Comparison of ENCODE assay signal across 1 cellular context in genomic region chr21:45454081-45454923, GRCh38.
TF ChIP-seq lines count a peak whose summit lies in the region.

No MANE protein-coding gene starts in this region.

TF ChIP-seq in K562, 482 proteins besides CTCF, POLR2A, EP300 and RAD21:
- TF ChIP-seq FOXO4 (CRISPR knock-in tag; IDR thresholded peaks at IDR 0.05), result no peak
- TF ChIP-seq RHOXF2B (CRISPR knock-in tag; conservative IDR thresholded peaks at IDR 0.05), result no peak
- TF ChIP-seq CEBPG (CRISPR knock-in tag; IDR thresholded peaks at IDR 0.05), result 0 out of 2 replicates have a peak, but pooled peaks have one; percentile 13
- TF ChIP-seq CEBPG (tag; conservative IDR thresholded peaks at IDR 0.05 in 1 of 2, IDR thresholded peaks at IDR 0.05 in 1 of 2), result no peak
- no peak for TF ChIP-seq PHF20 (IDR thresholded peaks at IDR 0.05; ENCODE audit: partially characterized antibody)
- no peak for TF ChIP-seq ZKSCAN1 (IDR thresholded peaks at IDR 0.05; ENCODE audit: low read depth, low read length)
- no peak for TF ChIP-seq KAT2B (IDR thresholded peaks at IDR 0.05; ENCODE audit: low read depth, low read length)
- no peak for TF ChIP-seq ZNF444 (CRISPR knock-in tag; IDR thresholded peaks at IDR 0.05)
- TF ChIP-seq ZKSCAN3 (CRISPR knock-in tag; IDR thresholded peaks at IDR 0.05), result no peak
- TF ChIP-seq, protein P1, sequence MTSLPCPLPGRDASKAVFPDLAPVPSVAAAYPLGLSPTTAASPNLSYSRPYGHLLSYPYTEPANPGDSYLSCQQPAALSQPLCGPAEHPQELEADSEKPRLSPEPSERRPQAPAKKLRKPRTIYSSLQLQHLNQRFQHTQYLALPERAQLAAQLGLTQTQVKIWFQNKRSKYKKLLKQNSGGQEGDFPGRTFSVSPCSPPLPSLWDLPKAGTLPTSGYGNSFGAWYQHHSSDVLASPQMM (CRISPR knock-in tag; IDR thresholded peaks at IDR 0.05), result no peak
- no peak for TF ChIP-seq ZNF311 (CRISPR knock-in tag; IDR thresholded peaks at IDR 0.05)
- TF ChIP-seq SRSF1 (IDR thresholded peaks at IDR 0.05; ENCODE audit: low read depth, low read length), result no peak
- TF ChIP-seq HDGF (IDR thresholded peaks at IDR 0.05), result no peak
- no peak for TF ChIP-seq VEZF1 (CRISPR knock-in tag; IDR thresholded peaks at IDR 0.05)
- no peak for TF ChIP-seq LARP7 (IDR thresholded peaks at IDR 0.05)
- peak; percentile 82 for TF ChIP-seq ADNP (tag; IDR thresholded peaks at IDR 0.05)
- TF ChIP-seq, protein P2, sequence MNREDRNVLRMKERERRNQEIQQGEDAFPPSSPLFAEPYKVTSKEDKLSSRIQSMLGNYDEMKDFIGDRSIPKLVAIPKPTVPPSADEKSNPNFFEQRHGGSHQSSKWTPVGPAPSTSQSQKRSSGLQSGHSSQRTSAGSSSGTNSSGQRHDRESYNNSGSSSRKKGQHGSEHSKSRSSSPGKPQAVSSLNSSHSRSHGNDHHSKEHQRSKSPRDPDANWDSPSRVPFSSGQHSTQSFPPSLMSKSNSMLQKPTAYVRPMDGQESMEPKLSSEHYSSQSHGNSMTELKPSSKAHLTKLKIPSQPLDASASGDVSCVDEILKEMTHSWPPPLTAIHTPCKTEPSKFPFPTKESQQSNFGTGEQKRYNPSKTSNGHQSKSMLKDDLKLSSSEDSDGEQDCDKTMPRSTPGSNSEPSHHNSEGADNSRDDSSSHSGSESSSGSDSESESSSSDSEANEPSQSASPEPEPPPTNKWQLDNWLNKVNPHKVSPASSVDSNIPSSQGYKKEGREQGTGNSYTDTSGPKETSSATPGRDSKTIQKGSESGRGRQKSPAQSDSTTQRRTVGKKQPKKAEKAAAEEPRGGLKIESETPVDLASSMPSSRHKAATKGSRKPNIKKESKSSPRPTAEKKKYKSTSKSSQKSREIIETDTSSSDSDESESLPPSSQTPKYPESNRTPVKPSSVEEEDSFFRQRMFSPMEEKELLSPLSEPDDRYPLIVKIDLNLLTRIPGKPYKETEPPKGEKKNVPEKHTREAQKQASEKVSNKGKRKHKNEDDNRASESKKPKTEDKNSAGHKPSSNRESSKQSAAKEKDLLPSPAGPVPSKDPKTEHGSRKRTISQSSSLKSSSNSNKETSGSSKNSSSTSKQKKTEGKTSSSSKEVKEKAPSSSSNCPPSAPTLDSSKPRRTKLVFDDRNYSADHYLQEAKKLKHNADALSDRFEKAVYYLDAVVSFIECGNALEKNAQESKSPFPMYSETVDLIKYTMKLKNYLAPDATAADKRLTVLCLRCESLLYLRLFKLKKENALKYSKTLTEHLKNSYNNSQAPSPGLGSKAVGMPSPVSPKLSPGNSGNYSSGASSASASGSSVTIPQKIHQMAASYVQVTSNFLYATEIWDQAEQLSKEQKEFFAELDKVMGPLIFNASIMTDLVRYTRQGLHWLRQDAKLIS (CRISPR knock-in tag; IDR thresholded peaks at IDR 0.05), result no peak
- TF ChIP-seq, protein P3, sequence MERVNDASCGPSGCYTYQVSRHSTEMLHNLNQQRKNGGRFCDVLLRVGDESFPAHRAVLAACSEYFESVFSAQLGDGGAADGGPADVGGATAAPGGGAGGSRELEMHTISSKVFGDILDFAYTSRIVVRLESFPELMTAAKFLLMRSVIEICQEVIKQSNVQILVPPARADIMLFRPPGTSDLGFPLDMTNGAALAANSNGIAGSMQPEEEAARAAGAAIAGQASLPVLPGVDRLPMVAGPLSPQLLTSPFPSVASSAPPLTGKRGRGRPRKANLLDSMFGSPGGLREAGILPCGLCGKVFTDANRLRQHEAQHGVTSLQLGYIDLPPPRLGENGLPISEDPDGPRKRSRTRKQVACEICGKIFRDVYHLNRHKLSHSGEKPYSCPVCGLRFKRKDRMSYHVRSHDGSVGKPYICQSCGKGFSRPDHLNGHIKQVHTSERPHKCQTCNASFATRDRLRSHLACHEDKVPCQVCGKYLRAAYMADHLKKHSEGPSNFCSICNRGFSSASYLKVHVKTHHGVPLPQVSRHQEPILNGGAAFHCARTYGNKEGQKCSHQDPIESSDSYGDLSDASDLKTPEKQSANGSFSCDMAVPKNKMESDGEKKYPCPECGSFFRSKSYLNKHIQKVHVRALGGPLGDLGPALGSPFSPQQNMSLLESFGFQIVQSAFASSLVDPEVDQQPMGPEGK (CRISPR knock-in tag; IDR thresholded peaks at IDR 0.05; ENCODE audit: borderline replicate concordance), result no peak
- no peak for TF ChIP-seq MED1 (CRISPR knock-in tag; IDR thresholded peaks at IDR 0.05; ENCODE audit: borderline replicate concordance)
- TF ChIP-seq FIP1L1 (IDR thresholded peaks at IDR 0.05; ENCODE audit: low read depth, low read length, poor library complexity, severe bottlenecking), result no peak
- peak; percentile 86 for TF ChIP-seq BCOR (IDR thresholded peaks at IDR 0.05)
- TF ChIP-seq HDAC6 (IDR thresholded peaks at IDR 0.05; ENCODE audit: low read depth, low read length), result no peak
- TF ChIP-seq NR2C2 (CRISPR knock-in tag; IDR thresholded peaks at IDR 0.05), result no peak
- TF ChIP-seq NR2C2 (tag; IDR thresholded peaks at IDR 0.05), result no peak
- TF ChIP-seq MYBL2 (IDR thresholded peaks at IDR 0.05; ENCODE audit: low read depth), result no peak
- no peak for TF ChIP-seq MYBL2 (CRISPR knock-in tag; IDR thresholded peaks at IDR 0.05; ENCODE audit: borderline replicate concordance)
- peak in 1 of 2 experiments; percentile 67; a peak in 2 of 4 replicates for TF ChIP-seq KDM1A (IDR thresholded peaks at IDR 0.05)
- no peak for TF ChIP-seq WHSC1 (IDR thresholded peaks at IDR 0.05; ENCODE audit: low read length)
